Comparison of ENCODE assay signal across 30 cellular contexts in genomic region chr19:5108123-5108613, GRCh38.
"Had no signal": no experiment of that assay in that cellular context is flagged by ENCODE, and none has a peak within 500 bp of the region (broad histone marks: within the 10 kb centered on the region; RNA-seq: fewer than 3 reads in every experiment).

No MANE protein-coding gene starts in this region.

- H3K4me3 Mint-ChIP-seq: activated CD4-positive, alpha-beta memory T cell treated with anti-CD3 and anti-CD28 coated beads for 36 hours; activated CD4-positive, alpha-beta T cell treated with anti-CD3 and anti-CD28 coated beads, Interleukin-2, amount 10 ng/mL, durations not matched to agents 24 days and 14 days; activated naive CD4-positive, alpha-beta T cell treated with anti-CD3 and anti-CD28 coated beads for 36 hours; activated naive CD8-positive, alpha-beta T cell treated with anti-CD3 and anti-CD28 coated beads for 36 hours; activated T-helper 1 cell treated with anti-CD3 and anti-CD28 coated beads, Interleukin-12 subunit alpha, Interleukin-12 subunit beta, Interleukin-2, Interleukin-4 antibody, amounts not matched to agents 30 ng/mL and 10 ng/mL and 1 ng/mL, durations not matched to agents 14 hours and 24 hours and 36 hours; brain; naive B cell; nephron progenitor cell had no signal

- FAIRE-seq: TTC549 had no signal

- H3K27me3 Mint-ChIP-seq: activated CD4-positive, alpha-beta memory T cell treated with anti-CD3 and anti-CD28 coated beads for 36 hours; activated CD4-positive, alpha-beta T cell treated with anti-CD3 and anti-CD28 coated beads, Interleukin-2, amount 10 ng/mL, durations not matched to agents 24 days and 14 days; activated naive CD8-positive, alpha-beta T cell treated with anti-CD3 and anti-CD28 coated beads for 36 hours; brain; naive B cell; progenitor cell of endocrine pancreas had no signal

- H3K4me3 ChIP-seq: adrenal gland, esophagus muscularis mucosa, left lung, ovary, right lobe of liver, testis, transverse colon had no signal

- DNase-seq: activated CD4-positive, alpha-beta memory T cell treated with anti-CD3 and anti-CD28 coated beads for 36 hours; activated CD4-positive, alpha-beta T cell treated with anti-CD3 and anti-CD28 coated beads, Interleukin-2, amount 10 ng/mL, durations not matched to agents 24 days and 14 days; activated CD4-positive, CD25-positive, alpha-beta regulatory T cell treated with anti-CD3 and anti-CD28 coated beads, Interleukin-2, amount 50 U/mL, for 72 hours; activated CD8-positive, alpha-beta memory T cell treated with anti-CD3 and anti-CD28 coated beads, Interleukin-2, amount 50 U/mL, for 4 hours; activated effector memory CD4-positive, alpha-beta T cell treated with anti-CD3 and anti-CD28 coated beads, Interleukin-2, amount 50 U/mL, for 16 hours; activated naive CD4-positive, alpha-beta T cell treated with anti-CD3 and anti-CD28 coated beads for 36 hours; activated naive CD8-positive, alpha-beta T cell treated with anti-CD3 and anti-CD28 coated beads for 36 hours; activated T-cell treated with anti-CD3 and anti-CD28 coated beads, Interleukin-2, amount 50 U/mL, for 1 hour; adrenal gland; aorta; foreskin melanocyte; kidney glomerular epithelial cell; left lung; mammary epithelial cell; naive B cell; nephron progenitor cell; ovary; right lobe of liver; stimulated activated CD4-positive, alpha-beta T cell treated with anti-CD3 and anti-CD28 coated beads, Interleukin-2, amount 100 ng/mL, for 48 hours; stimulated activated naive CD8-positive, alpha-beta T cell treated with anti-CD3 and anti-CD28 coated beads, Interleukin-15, Interleukin-2, amounts not matched to agents 100 U/mL and 50 U/mL, for 24 hours; T-helper 9 cell; testis; transverse colon had no signal

- H3K27ac Mint-ChIP-seq: activated CD4-positive, alpha-beta memory T cell treated with anti-CD3 and anti-CD28 coated beads for 36 hours; activated CD4-positive, alpha-beta T cell treated with anti-CD3 and anti-CD28 coated beads, Interleukin-2, amount 10 ng/mL, durations not matched to agents 24 days and 14 days; activated naive CD4-positive, alpha-beta T cell treated with anti-CD3 and anti-CD28 coated beads for 36 hours; activated naive CD8-positive, alpha-beta T cell treated with anti-CD3 and anti-CD28 coated beads for 36 hours; activated T-helper 1 cell treated with anti-CD3 and anti-CD28 coated beads, Interleukin-12 subunit alpha, Interleukin-12 subunit beta, Interleukin-2, Interleukin-4 antibody, amounts not matched to agents 30 ng/mL and 10 ng/mL and 1 ng/mL, durations not matched to agents 14 hours and 24 hours and 36 hours; nephron progenitor cell; progenitor cell of endocrine pancreas had no signal

- H3K9me3 Mint-ChIP-seq: activated CD4-positive, alpha-beta memory T cell treated with anti-CD3 and anti-CD28 coated beads for 36 hours; activated CD4-positive, alpha-beta T cell treated with anti-CD3 and anti-CD28 coated beads, Interleukin-2, amount 10 ng/mL, durations not matched to agents 24 days and 14 days; activated naive CD4-positive, alpha-beta T cell treated with anti-CD3 and anti-CD28 coated beads for 36 hours; activated naive CD8-positive, alpha-beta T cell treated with anti-CD3 and anti-CD28 coated beads for 36 hours; activated T-helper 1 cell treated with anti-CD3 and anti-CD28 coated beads, Interleukin-12 subunit alpha, Interleukin-12 subunit beta, Interleukin-2, Interleukin-4 antibody, amounts not matched to agents 30 ng/mL and 10 ng/mL and 1 ng/mL, durations not matched to agents 14 hours and 24 hours and 36 hours; brain; naive B cell; nephron progenitor cell had no signal

- H3K27ac ChIP-seq: adrenal gland, esophagus muscularis mucosa, left lung, neutrophil, ovary, right lobe of liver, testis, transverse colon, VCaP had no signal

- ATAC-seq: left lung; right lobe of liver; stimulated activated naive CD8-positive, alpha-beta T cell treated with anti-CD3 and anti-CD28 coated beads, Interleukin-15, Interleukin-2, amounts not matched to agents 100 U/mL and 50 U/mL, for 24 hours had no signal

- H3K36me3 ChIP-seq: ovary had no signal

- H3K27me3 ChIP-seq: adrenal gland, esophagus muscularis mucosa, left lung, neutrophil, ovary, right lobe of liver, testis, transverse colon had no signal

- H3K4me1 Mint-ChIP-seq: activated CD4-positive, alpha-beta T cell treated with anti-CD3 and anti-CD28 coated beads, Interleukin-2, amount 10 ng/mL, durations not matched to agents 24 days and 14 days; activated naive CD8-positive, alpha-beta T cell treated with anti-CD3 and anti-CD28 coated beads for 36 hours had no signal

- H3K9me3 ChIP-seq: adrenal gland, esophagus muscularis mucosa, left lung, neutrophil, ovary, right lobe of liver, testis, transverse colon had no signal
